Comparison of ENCODE assay signal across 17 cellular contexts in genomic region chr7:90994601-90995000, GRCh38.
"Had no signal": no experiment of that assay in that cellular context is flagged by ENCODE, and none has a peak within 500 bp of the region (broad histone marks: within the 10 kb centered on the region; RNA-seq: fewer than 3 reads in every experiment).

No MANE protein-coding gene starts in this region.

- H3K27me3 ChIP-seq: hepatocyte, pancreas, tibial nerve had no signal

- H3K27me3 Mint-ChIP-seq: activated CD4-positive, alpha-beta memory T cell treated with anti-CD3 and anti-CD28 coated beads, Interleukin-2, amount 10 ng/mL, durations not matched to agents 7 days and 5 days had no signal

- H3K4me1 Mint-ChIP-seq: activated CD4-positive, alpha-beta memory T cell treated with anti-CD3 and anti-CD28 coated beads, Interleukin-2, amount 10 ng/mL, durations not matched to agents 7 days and 5 days; naive thymus-derived CD4-positive, alpha-beta T cell; stimulated activated effector memory CD8-positive, alpha-beta T cell treated with anti-CD3 and anti-CD28 coated beads, Interleukin-12 subunit alpha, Interleukin-12 subunit beta, amount 100 ng/mL, for 72 hours had no signal

- H3K4me1 ChIP-seq: pancreas, tibial nerve had no signal

- H3K4me3 ChIP-seq: hepatocyte, lung, pancreas, tibial nerve had no signal

- FAIRE-seq: colon, endometrium, pancreas had no signal

- ATAC-seq: activated T-cell treated with anti-CD3 and anti-CD28 coated beads, Interleukin-2, amount 50 U/mL, for 4 hours; esophagus mucosa; naive thymus-derived CD4-positive, alpha-beta T cell; pancreas; stimulated activated effector memory CD8-positive, alpha-beta T cell treated with anti-CD3 and anti-CD28 coated beads, Interleukin-12 subunit alpha, Interleukin-12 subunit beta, amount 100 ng/mL, for 72 hours had no signal

- H3K9me3 ChIP-seq: pancreas, tibial nerve had no signal

- H3K36me3 Mint-ChIP-seq: naive thymus-derived CD4-positive, alpha-beta T cell; stimulated activated effector memory CD8-positive, alpha-beta T cell treated with anti-CD3 and anti-CD28 coated beads, Interleukin-12 subunit alpha, Interleukin-12 subunit beta, amount 100 ng/mL, for 72 hours had no signal

- H3K27ac Mint-ChIP-seq: activated CD4-positive, alpha-beta memory T cell treated with anti-CD3 and anti-CD28 coated beads, Interleukin-2, amount 10 ng/mL, durations not matched to agents 7 days and 5 days; naive thymus-derived CD4-positive, alpha-beta T cell; stimulated activated effector memory CD8-positive, alpha-beta T cell treated with anti-CD3 and anti-CD28 coated beads, Interleukin-12 subunit alpha, Interleukin-12 subunit beta, amount 100 ng/mL, for 72 hours had no signal

- DNase-seq: activated CD4-positive, alpha-beta memory T cell treated with anti-CD3 and anti-CD28 coated beads, Interleukin-2, amount 10 ng/mL, durations not matched to agents 7 days and 5 days; activated effector memory CD4-positive, alpha-beta T cell treated with Interleukin-2 at 50 U/mL for 16 hours; activated naive CD4-positive, alpha-beta T cell treated with anti-CD3 and anti-CD28 coated beads, Interleukin-2, amount 50 U/mL, for 16 hours; activated T-cell treated with anti-CD3 and anti-CD28 coated beads, Interleukin-2, amount 50 U/mL, for 4 hours; islet precursor cell; naive thymus-derived CD4-positive, alpha-beta T cell; pancreas; T-helper 1 cell; T1000 had no signal

- H3K27ac ChIP-seq: hepatocyte, pancreas, tibial nerve, VCaP had no signal

- H3K36me3 ChIP-seq: pancreas, tibial nerve had no signal

- H3K9me3 Mint-ChIP-seq: activated CD4-positive, alpha-beta memory T cell treated with anti-CD3 and anti-CD28 coated beads, Interleukin-2, amount 10 ng/mL, durations not matched to agents 7 days and 5 days had no signal

- H3K4me3 Mint-ChIP-seq: activated CD4-positive, alpha-beta memory T cell treated with anti-CD3 and anti-CD28 coated beads, Interleukin-2, amount 10 ng/mL, durations not matched to agents 7 days and 5 days; activated T-cell treated with anti-CD3 and anti-CD28 coated beads, Interleukin-2, amount 50 U/mL, for 4 hours; naive thymus-derived CD4-positive, alpha-beta T cell; stimulated activated effector memory CD8-positive, alpha-beta T cell treated with anti-CD3 and anti-CD28 coated beads, Interleukin-12 subunit alpha, Interleukin-12 subunit beta, amount 100 ng/mL, for 72 hours had no signal
